In the genomic region with DNA sequence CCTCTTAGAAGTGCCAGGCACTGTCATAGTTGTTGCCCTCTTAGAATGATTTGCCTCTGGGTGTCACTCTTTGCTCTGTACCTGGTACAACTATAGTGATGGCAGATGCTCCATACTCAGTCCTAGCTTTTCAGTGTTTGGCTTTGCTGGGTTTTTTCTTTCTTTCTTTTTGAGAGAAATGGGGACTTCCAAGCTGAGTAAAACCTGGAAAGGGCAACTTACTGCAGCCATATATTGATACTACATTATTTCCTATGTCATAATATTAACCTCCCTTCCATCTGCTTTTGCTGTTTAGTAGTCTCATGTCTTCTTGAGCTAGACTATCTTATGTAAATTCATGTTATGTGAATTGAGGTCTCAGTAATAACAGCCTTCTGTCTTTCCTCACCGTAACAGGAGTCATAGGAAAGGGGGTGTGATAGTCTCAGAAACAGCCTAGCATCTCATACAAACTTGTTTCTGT, we compare ENCODE assay signal across 14 cellular contexts. TPM values are rescaled to one million over a fixed set of nuclear protein-coding genes. Genes with fewer than 3 reads are reported as not detected.
A peak's percentile ranks its signal among the peaks of the same experiment; 100 is the strongest.
DNase-seq lines count a peak whose midpoint lies in the region; ATAC-seq and TF ChIP-seq lines count a peak whose summit lies in the region.
"Had no signal": no experiment of that assay in that cellular context is flagged by ENCODE, and none has a peak within 500 bp of the region (broad histone marks: within the 10 kb centered on the region; RNA-seq: fewer than 3 reads in every experiment).

No MANE protein-coding gene starts in this region.

- no peaks in the 10 kb centered on the region for H3K27me3 ChIP-seq in Caco-2 (replicated peaks; ENCODE audit: control insufficient read depth, insufficient read depth, low read length)

- CTCF ChIA-PET in activated CD4-positive, alpha-beta T cell treated with anti-CD3 and anti-CD28 coated beads for 36 hours (lab: Charles Lee): interaction anchor here (0.6 to 3.2 kb wide), 8 partner anchors 12 to 62 kb away, joined by 3 to 12 read pairs (median 4); no protein-coding TSS in a partner anchor
- CTCF ChIA-PET in Caco-2 (lab: Charles Lee): no interaction called here

- TF ChIP-seq CTCF in Caco-2 (IDR thresholded peaks at IDR 0.05; ENCODE audit: insufficient read depth in 1 of 2, low read depth in 1 of 2, low read length in 1 of 2, severe bottlenecking in 1 of 2, unreplicated experiment in 1 of 2): no peak

- no TSS peak for BruUV-seq in Caco-2 (replicated peaks; lab: Mats Ljungman, UMichigan)

- intact Hi-C loops in activated CD4-positive, alpha-beta T cell treated with anti-CD3 and anti-CD28 coated beads for 36 hours (cut with DNase I, micrococcal nuclease): loop anchor here in 1 of 2 experiments (1.0 to 2.0 kb wide), 2 partner anchors 15 to 29 kb away; no protein-coding TSS in a partner anchor
- intact Hi-C loops in Caco-2 (cut with micrococcal nuclease; ENCODE audit: unreplicated experiment): no loop called here

- peaks cover 3% of the 10 kb centered on the region; the same call in 1 of the 2 replicates for H3K9me3 ChIP-seq in Caco-2

- H3K36me3 ChIP-seq in Caco-2 (ENCODE audit: control insufficient read depth, insufficient read depth, low read length): no peaks in the 10 kb centered on the region

- peaks cover 10% of the 10 kb centered on the region; the same call in 1 of the 2 replicates for H3K4me1 ChIP-seq in Caco-2

- peaks cover 17% of the 10 kb centered on the region for H3K9me3 Mint-ChIP-seq in activated CD4-positive, alpha-beta T cell treated with anti-CD3 and anti-CD28 coated beads for 36 hours (ENCODE audit: low read depth)
- peaks cover 4% of the 10 kb centered on the region for H3K9me3 Mint-ChIP-seq in natural killer cell treated with Interleukin-12 subunit alpha and Interleukin-12 subunit beta and Interleukin-15 and Interleukin-18, amount 100 ng/mL, for 72 hours
- peaks cover 7% of the 10 kb centered on the region for H3K9me3 Mint-ChIP-seq in Caco-2 (ENCODE audit: unreplicated experiment)

- H3K27me3 Mint-ChIP-seq in activated CD4-positive, alpha-beta T cell treated with anti-CD3 and anti-CD28 coated beads for 36 hours: no peaks in the 10 kb centered on the region
- H3K27me3 Mint-ChIP-seq in natural killer cell treated with Interleukin-12 subunit alpha and Interleukin-12 subunit beta and Interleukin-15 and Interleukin-18, amount 100 ng/mL, for 72 hours: no peaks in the 10 kb centered on the region
- no peaks in the 10 kb centered on the region for H3K27me3 Mint-ChIP-seq in Caco-2 (ENCODE audit: insufficient read depth, unreplicated experiment)

- peak; percentile 94 for ATAC-seq in activated CD4-positive, alpha-beta T cell treated with anti-CD3 and anti-CD28 coated beads for 36 hours
- peak; percentile 74 for ATAC-seq in GM21447 (IDR thresholded peaks at IDR 0.05; ENCODE audit: unreplicated experiment)
- ATAC-seq in HG03095 (IDR thresholded peaks at IDR 0.05; ENCODE audit: unreplicated experiment): peak; percentile 67
- peak; percentile 76 to 88 for ATAC-seq in natural killer cell treated with Interleukin-12 subunit alpha and Interleukin-12 subunit beta and Interleukin-15 and Interleukin-18, amount 100 ng/mL, for 72 hours
- ATAC-seq: Panc1 had no signal

- POLR2A ChIA-PET in activated CD4-positive, alpha-beta T cell treated with anti-CD3 and anti-CD28 coated beads for 36 hours (lab: Charles Lee): interaction anchor here (0.6 kb wide), 1 partner anchor 18 kb away, joined by 3 read pairs; no protein-coding TSS in a partner anchor
- POLR2A ChIA-PET in Caco-2 (lab: Charles Lee): no interaction called here

- H3K4me3 ChIP-seq in Caco-2 (ENCODE audit: low read depth, low read length): no peak overlapping the region

- H3K27ac Mint-ChIP-seq in activated CD4-positive, alpha-beta T cell treated with anti-CD3 and anti-CD28 coated beads for 36 hours: no peak overlapping the region
- peak overlapping the region in 1 of 2 donors; percentile 79 for H3K27ac Mint-ChIP-seq in natural killer cell treated with Interleukin-12 subunit alpha and Interleukin-12 subunit beta and Interleukin-15 and Interleukin-18, amount 100 ng/mL, for 72 hours
- H3K27ac Mint-ChIP-seq in Caco-2 (ENCODE audit: unreplicated experiment): no peak overlapping the region

- H3K4me1 Mint-ChIP-seq in activated CD4-positive, alpha-beta T cell treated with anti-CD3 and anti-CD28 coated beads for 36 hours: peaks cover 23% of the 10 kb centered on the region
- H3K4me1 Mint-ChIP-seq in natural killer cell treated with Interleukin-12 subunit alpha and Interleukin-12 subunit beta and Interleukin-15 and Interleukin-18, amount 100 ng/mL, for 72 hours (ENCODE audit: low read depth in 2 of 2): peaks cover 22 to 26% of the 10 kb centered on the region in 2 donors
- H3K4me1 Mint-ChIP-seq in Caco-2 (ENCODE audit: low read depth, unreplicated experiment): peaks cover 18% of the 10 kb centered on the region

- DNase-seq in activated CD4-positive, alpha-beta T cell treated with anti-CD3 and anti-CD28 coated beads for 36 hours: peak; percentile 22
- no peak for DNase-seq in activated CD4-positive, alpha-beta T cell treated with anti-CD3 and anti-CD28 coated beads, Interleukin-2, amount 50 U/mL, for 48 hours
- DNase-seq in natural killer cell treated with Interleukin-12 subunit alpha and Interleukin-12 subunit beta and Interleukin-15 and Interleukin-18, amount 100 ng/mL, for 72 hours (ENCODE audit: low spot score): no peak
- DNase-seq in HUDEP-2 (lab: John Stamatoyannopoulos, UW; ENCODE audit: unreplicated experiment in 76 of 76) (no peak), NCI-H1105 treated with DMSO at 0.1 percent for 48 hours (lab: John Stamatoyannopoulos, UW) (no peak), Caco-2 (no peak)
- DNase-seq: activated gamma-delta T cell; cortex of kidney; NCI-H146; stimulated activated naive CD4-positive, alpha-beta T cell treated with Interleukin-2 at 50 U/mL for 16 hours had no signal

- H3K36me3 Mint-ChIP-seq in activated CD4-positive, alpha-beta T cell treated with anti-CD3 and anti-CD28 coated beads for 36 hours (ENCODE audit: low read depth): peaks cover 30% of the 10 kb centered on the region
- peaks cover 17% of the 10 kb centered on the region for H3K36me3 Mint-ChIP-seq in natural killer cell treated with Interleukin-12 subunit alpha and Interleukin-12 subunit beta and Interleukin-15 and Interleukin-18, amount 100 ng/mL, for 72 hours
- H3K36me3 Mint-ChIP-seq in Caco-2 (ENCODE audit: insufficient read depth, unreplicated experiment): peaks cover 5% of the 10 kb centered on the region

- H3K4me3 Mint-ChIP-seq in activated CD4-positive, alpha-beta T cell treated with anti-CD3 and anti-CD28 coated beads for 36 hours: no peak overlapping the region
- H3K4me3 Mint-ChIP-seq in natural killer cell treated with Interleukin-12 subunit alpha and Interleukin-12 subunit beta and Interleukin-15 and Interleukin-18, amount 100 ng/mL, for 72 hours: no peak overlapping the region
- H3K4me3 Mint-ChIP-seq in Caco-2 (ENCODE audit: unreplicated experiment): no peak overlapping the region

RNA-seq across cellular contexts. Expression of gene NIPAL1, which starts 49.0 kb away (rescaled TPM):
- 1 to 10 TPM; 1.6 to 1.8 TPM for total RNA-seq in activated CD4-positive, alpha-beta T cell treated with anti-CD3 and anti-CD28 coated beads for 36 hours
- total RNA-seq in natural killer cell treated with Interleukin-12 subunit alpha and Interleukin-12 subunit beta and Interleukin-15 and Interleukin-18, amount 100 ng/mL, for 72 hours: 1 to 10 TPM in 1 of 2 donors, under 1 TPM in 1; 0.21 to 2.0 TPM
- total RNA-seq in Caco-2 (2022): 17.0 and 18.1 TPM in 2 replicates

RNA-seq across cellular contexts. Expression of gene CNGA1, which starts 49.1 kb away (rescaled TPM):
- under 1 TPM; 0.16 to 0.30 TPM for total RNA-seq in activated CD4-positive, alpha-beta T cell treated with anti-CD3 and anti-CD28 coated beads for 36 hours
- total RNA-seq in natural killer cell treated with Interleukin-12 subunit alpha and Interleukin-12 subunit beta and Interleukin-15 and Interleukin-18, amount 100 ng/mL, for 72 hours: not detected
- 1.5 and 1.8 TPM in 2 replicates for total RNA-seq in Caco-2 (2022)
- total RNA-seq: A172 had no signal
